In the genomic region with DNA sequence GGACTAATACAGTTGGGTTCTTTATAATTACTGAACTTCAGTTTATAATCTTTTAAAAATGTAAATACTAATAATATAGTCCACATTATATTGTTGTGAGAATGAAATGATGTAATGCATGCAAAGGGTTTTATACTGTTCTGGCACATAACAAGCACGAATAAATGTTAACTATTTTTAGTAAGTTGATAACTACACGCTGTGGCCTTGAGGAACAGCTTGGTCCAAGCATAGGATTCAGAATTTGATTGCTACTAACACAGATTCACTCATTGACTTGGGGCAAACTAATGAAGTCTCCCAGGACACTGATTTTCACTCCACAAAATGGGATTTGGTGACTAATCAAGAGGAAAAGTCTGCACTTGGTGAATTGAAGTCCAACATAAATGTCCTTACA, we compare ENCODE assay signal across 7 cellular contexts. TPM values are rescaled to one million over a fixed set of nuclear protein-coding genes. Genes with fewer than 3 reads are reported as not detected.
"Had no signal": no experiment of that assay in that cellular context is flagged by ENCODE, and none has a peak within 500 bp of the region (broad histone marks: within the 10 kb centered on the region; RNA-seq: fewer than 3 reads in every experiment).

No MANE protein-coding gene starts in this region.

- DNase-seq: H9, HCEC 1CT, IMR-90 had no signal

- H3K27ac ChIP-seq: HL-60 had no signal

- H3K4me2 ChIP-seq: GM23338 had no signal

- H3K4me3 ChIP-seq: GM23338, K562 had no signal

- H2AFZ ChIP-seq: GM23338 had no signal

- ATAC-seq: GM23338, K562 had no signal

RNA-seq across cellular contexts. Expression of gene KCNA4, which starts 38.3 kb away (rescaled TPM):
- total RNA-seq: GM23338, H1, H9, IMR-90, K562 had no signal
- polyA plus RNA-seq: GM23338, H1, IMR-90, K562 had no signal
